Comparison of ENCODE assay signal across 7 cellular contexts in genomic region chr17:36722121-36722902, GRCh38.
DNase-seq lines count a peak whose midpoint lies in the region; ATAC-seq and TF ChIP-seq lines count a peak whose summit lies in the region.

No MANE protein-coding gene starts in this region.

- H3K36me3 ChIP-seq in HUES64 (ENCODE audit: insufficient read depth, low read length) = no peaks in the 10 kb centered on the region

- TF ChIP-seq POLR2A in GM18526 (IDR thresholded peaks at IDR 0.05; ENCODE audit: extremely low read depth, insufficient read length) (peak; percentile 17), Raji (IDR thresholded peaks at IDR 0.05; ENCODE audit: insufficient read depth, low read depth, low read length) (peak; percentile 67)

- no peaks in the 10 kb centered on the region for H3K36me3 Mint-ChIP-seq in activated naive CD4-positive, alpha-beta T cell treated with anti-CD3 and anti-CD28 coated beads, Interleukin-2, amount 50 U/mL, for 72 hours

- H3K4me3 ChIP-seq in HUES64 (ENCODE audit: low read length) = peak overlapping the region; percentile 50

- H3K9ac ChIP-seq in HUES64 (ENCODE audit: low read depth, low read length) = peak overlapping the region; percentile 58

- peaks cover 17% of the 10 kb centered on the region for H3K4me1 ChIP-seq in HUES64 (ENCODE audit: insufficient read depth, low read length)

- peaks cover 11% of the 10 kb centered on the region for H3K27me3 ChIP-seq in HUES64 (ENCODE audit: insufficient read depth, low read length)

- H3K27ac ChIP-seq in HUES64 (ENCODE audit: low read depth, low read length) = no peak overlapping the region; the same call in 1 of the 2 replicates

- 7% methylated on average over 47 of the region's 49 CpGs for WGBS in HUES64

- peak overlapping the region; percentile 92 for H3K27ac Mint-ChIP-seq in activated naive CD4-positive, alpha-beta T cell treated with anti-CD3 and anti-CD28 coated beads, Interleukin-2, amount 50 U/mL, for 72 hours

- ATAC-seq in activated naive CD4-positive, alpha-beta T cell treated with anti-CD3 and anti-CD28 coated beads, Interleukin-2, amount 50 U/mL, for 72 hours = peak; percentile 89 to 97
- ATAC-seq in left ventricle myocardium superior (peak; percentile 96), sciatic nerve (peak; percentile 89), GM18873 (IDR thresholded peaks at IDR 0.05; ENCODE audit: low FRiP score, unreplicated experiment) (no peak)

- no peaks in the 10 kb centered on the region for H3K9me3 ChIP-seq in HUES64 (ENCODE audit: insufficient read depth, low read depth, low read length)

- H3K9me3 Mint-ChIP-seq in activated naive CD4-positive, alpha-beta T cell treated with anti-CD3 and anti-CD28 coated beads, Interleukin-2, amount 50 U/mL, for 72 hours = peaks cover 0 to 4% of the 10 kb centered on the region in 2 donors

- DNase-seq in activated naive CD4-positive, alpha-beta T cell treated with anti-CD3 and anti-CD28 coated beads, Interleukin-2, amount 50 U/mL, for 72 hours (ENCODE audit: low spot score in 2 of 2) = peak; percentile 82 to 89
- DNase-seq in left ventricle myocardium superior = peak; percentile 78
- peak; percentile 69 for DNase-seq in sciatic nerve (ENCODE audit: low spot score)

- intact Hi-C loops in left ventricle myocardium superior (cut with micrococcal nuclease) (no loop called here), sciatic nerve (cut with DNase I) (no loop called here)
